ENCODE assay signal across 1 cellular context in genomic region chr3:125591116-125591755, GRCh38.
TF ChIP-seq lines count a peak whose summit lies in the region.

No MANE protein-coding gene starts in this region.

TF ChIP-seq in GM23338, 12 proteins besides CTCF, POLR2A, EP300 and RAD21 (continued from another document):
- TF ChIP-seq ZNF462 (CRISPR knock-in tag; IDR thresholded peaks at IDR 0.05) (no peak), EZH2 (IDR thresholded peaks at IDR 0.05; ENCODE audit: low read depth, unreplicated experiment) (no peak), STAT1 (IDR thresholded peaks at IDR 0.05; ENCODE audit: unreplicated experiment) (no peak), EZH2phosphoT487 (IDR thresholded peaks at IDR 0.05; ENCODE audit: unreplicated experiment) (no peak), POLR2AphosphoS5 (IDR thresholded peaks at IDR 0.05; ENCODE audit: low read depth) (no peak), NANOG (IDR thresholded peaks at IDR 0.05; ENCODE audit: borderline replicate concordance) (no peak), REST (IDR thresholded peaks at IDR 0.05; ENCODE audit: unreplicated experiment) (no peak), ZNF331 (CRISPR knock-in tag; IDR thresholded peaks at IDR 0.05; ENCODE audit: low read depth) (no peak), ZNF114 (CRISPR knock-in tag; IDR thresholded peaks at IDR 0.05) (no peak), CREB1 (CRISPR knock-in tag; IDR thresholded peaks at IDR 0.05; ENCODE audit: low read depth) (no peak)
TF ChIP-seq in GM23338: peak in this region for 0.
